Comparison of ENCODE assay signal across 8 cellular contexts in genomic region chr10:14839305-14839695, GRCh38. TPM values are rescaled to one million over a fixed set of nuclear protein-coding genes. Genes with fewer than 3 reads are reported as not detected.
A peak's percentile ranks its signal among the peaks of the same experiment; 100 is the strongest.
DNase-seq lines count a peak whose midpoint lies in the region; ATAC-seq and TF ChIP-seq lines count a peak whose summit lies in the region.

No MANE protein-coding gene starts in this region.

- H2BK120ac ChIP-seq in mesendoderm (ENCODE audit: low read depth, low read length): no peak overlapping the region

- H3K27ac ChIP-seq in brain microvascular endothelial cell (peak overlapping the region; percentile 72), mesendoderm (ENCODE audit: low read depth, low read length) (no peak overlapping the region)

- H3K4me1 ChIP-seq in mesendoderm (ENCODE audit: control insufficient read depth, low read depth, low read length): peaks cover 4% of the 10 kb centered on the region

- H3K9ac ChIP-seq in mesendoderm (ENCODE audit: low read length): peak overlapping the region; percentile 98

- H3K56ac ChIP-seq in mesendoderm (ENCODE audit: low read length): peak overlapping the region; percentile 98

- peaks cover 10% of the 10 kb centered on the region for H3K79me1 ChIP-seq in mesendoderm (ENCODE audit: low read length)

- no peak for TF ChIP-seq CTCF in AG09309 (IDR thresholded peaks at IDR 0.05; ENCODE audit: control insufficient read depth, insufficient read depth, low read depth, low read length, missing control alignments)
- TF ChIP-seq CTCF in brain microvascular endothelial cell (IDR thresholded peaks at IDR 0.05; ENCODE audit: low read depth, low read length, missing control alignments): no peak

- H3K27me3 ChIP-seq in brain microvascular endothelial cell (replicated peaks) (no peaks in the 10 kb centered on the region), mesendoderm (ENCODE audit: insufficient read depth, low read length, poor library complexity) (no peaks in the 10 kb centered on the region)

- H3K36me3 ChIP-seq in brain microvascular endothelial cell (replicated peaks) (peaks cover 30% of the 10 kb centered on the region), mesendoderm (ENCODE audit: control insufficient read depth, insufficient read depth, low read length) (peaks cover 12% of the 10 kb centered on the region)

- 100% methylated on average over 2 of the region's 14 CpGs for WGBS in mesendoderm (ENCODE audit: extremely low coverage, insufficient coverage, low lambda C conversion rate)

- no peaks in the 10 kb centered on the region for H3K27me3 Mint-ChIP-seq in IgD-negative memory B cell

- peak overlapping the region; percentile 92 for H3K4me2 ChIP-seq in mesendoderm (ENCODE audit: low read length)

- H3K23ac ChIP-seq in mesendoderm (ENCODE audit: low read length): no peak overlapping the region

- H2AK5ac ChIP-seq in mesendoderm (ENCODE audit: low read length): no peak overlapping the region

- H3K4me3 ChIP-seq in AG09309 (ENCODE audit: control insufficient read depth, low read depth, low read length): peak overlapping the region; percentile 92
- H3K4me3 ChIP-seq in brain microvascular endothelial cell (ENCODE audit: low read depth, low read length): peak overlapping the region; percentile 95
- peak overlapping the region; percentile 97 for H3K4me3 ChIP-seq in mesendoderm (ENCODE audit: low read length)

- H3K9me3 Mint-ChIP-seq in IgD-negative memory B cell: no peaks in the 10 kb centered on the region

- H2BK5ac ChIP-seq in mesendoderm (ENCODE audit: low read length): no peak overlapping the region

- H3K36me3 Mint-ChIP-seq in IgD-negative memory B cell: peaks cover 2% of the 10 kb centered on the region

- in situ Hi-C loops in brain microvascular endothelial cell (cut with HindIII; ENCODE audit: low pct_ligation_motif_present, low sequenced_read_pairs): no loop called here

- peaks cover 0 to 16% (median 16%) of the 10 kb centered on the region in 3 donors for H3K4me1 Mint-ChIP-seq in IgD-negative memory B cell

- peak overlapping the region; percentile 87 to 98 (median 97) for H3K4me3 Mint-ChIP-seq in IgD-negative memory B cell

- H3K18ac ChIP-seq in mesendoderm (ENCODE audit: low read length): no peak overlapping the region

- no peak overlapping the region for H3K4ac ChIP-seq in mesendoderm (ENCODE audit: low read depth, low read length)

- DNase-seq in AG09309 (ENCODE audit: low read depth) (no peak), brain microvascular endothelial cell (peak; percentile 22), mesendoderm (no peak), D341Med (ENCODE audit: low spot score) (no peak), retina (no peak)
- no peak for DNase-seq in activated CD4-positive, CD25-positive, alpha-beta regulatory T cell (lab: John Stamatoyannopoulos, UW)

- no peak for ATAC-seq in HG02588 (IDR thresholded peaks at IDR 0.05; ENCODE audit: unreplicated experiment)

- H4K5ac ChIP-seq in mesendoderm (ENCODE audit: low read length): no peak overlapping the region

- peak overlapping the region in 2 of 3 donors; percentile 43 to 94 for H3K27ac Mint-ChIP-seq in IgD-negative memory B cell

- no peak overlapping the region for H2BK15ac ChIP-seq in mesendoderm (replicated peaks; ENCODE audit: low read depth)

- no peak overlapping the region for H4K8ac ChIP-seq in mesendoderm (ENCODE audit: low read depth, low read length)

- peaks cover 18% of the 10 kb centered on the region for H3K79me2 ChIP-seq in mesendoderm (ENCODE audit: control insufficient read depth, insufficient read depth, low read length)

RNA-seq across cellular contexts. Expression of gene HSPA14, which starts 1.2 kb away (rescaled TPM):
- polyA plus RNA-seq in IgD-negative memory B cell: 11.3 TPM
- 29.7 TPM for polyA plus RNA-seq in mesendoderm (2013, experiment 1 of 2)
- 31.1 TPM for polyA plus RNA-seq in mesendoderm (2013, experiment 2 of 2)

RNA-seq across cellular contexts. Expression of gene MSANTD7, which starts 1.2 kb away (rescaled TPM):
- 6.0 TPM for polyA plus RNA-seq in IgD-negative memory B cell
- 15.8 TPM for polyA plus RNA-seq in mesendoderm (2013, experiment 1 of 2)
- 15.5 TPM for polyA plus RNA-seq in mesendoderm (2013, experiment 2 of 2)

RNA-seq across cellular contexts. Expression of gene CDNF, which starts 1.5 kb away (rescaled TPM):
- 1.1 TPM for polyA plus RNA-seq in IgD-negative memory B cell
- 1.00 TPM for polyA plus RNA-seq in mesendoderm (2013, experiment 1 of 2)
- 1.0 TPM for polyA plus RNA-seq in mesendoderm (2013, experiment 2 of 2)

RNA-seq across cellular contexts. Expression of gene SUV39H2, which starts 39.4 kb away (rescaled TPM):
- 0.43 TPM for polyA plus RNA-seq in IgD-negative memory B cell
- polyA plus RNA-seq in mesendoderm (2013, experiment 1 of 2): 70.7 TPM
- polyA plus RNA-seq in mesendoderm (2013, experiment 2 of 2): 74.8 TPM
